ENCODE assay signal across 16 cellular contexts in the genomic region with DNA sequence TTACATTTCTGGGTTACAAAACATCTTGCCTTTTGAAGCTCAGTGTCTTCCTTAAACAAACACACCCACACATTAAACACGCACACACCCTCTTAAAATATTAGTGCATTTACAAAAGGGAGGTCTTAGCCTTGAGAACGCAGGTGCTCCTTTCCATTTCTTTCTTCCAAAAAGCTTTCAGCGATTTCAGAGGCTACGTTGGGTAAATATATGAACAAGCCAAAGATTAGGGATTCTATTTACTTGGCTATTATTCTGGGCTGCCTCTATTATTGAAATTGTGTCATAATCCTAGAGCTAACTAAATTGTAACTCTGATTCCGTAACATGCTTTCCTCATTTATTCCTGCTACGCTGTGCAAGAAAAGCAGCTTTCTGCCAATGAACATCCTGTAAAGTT.
DNase-seq lines count a peak whose midpoint lies in the region; ATAC-seq and TF ChIP-seq lines count a peak whose summit lies in the region.
"Had no signal": no experiment of that assay in that cellular context is flagged by ENCODE, and none has a peak within 500 bp of the region (broad histone marks: within the 10 kb centered on the region; RNA-seq: fewer than 3 reads in every experiment).

No MANE protein-coding gene starts in this region.

- CTCF ChIA-PET in WTC11 (lab: Charles Lee) = interaction anchor here (0.6 to 3.4 kb wide), 5 partner anchors 9 to 146 kb away, joined by 3 to 13 read pairs (median 4); no protein-coding TSS in a partner anchor
- CTCF ChIA-PET in PC-9 (lab: Charles Lee) = no interaction called here

- no peak; the same call in 1 of the 3 replicates for ATAC-seq in DND-41 (ENCODE audit: insufficient read depth, low read depth)
- ATAC-seq in WTC11 = no peak
- no peak for ATAC-seq in naive thymus-derived CD8-positive, alpha-beta T cell

- 0 out of 2 replicates have a peak, but pooled peaks cover 3% of the 10 kb centered on the region for H3K36me3 Mint-ChIP-seq in WTC11
- H3K36me3 Mint-ChIP-seq in naive thymus-derived CD8-positive, alpha-beta T cell = peaks cover 0 to 8% (median 2%) of the 10 kb centered on the region in 3 donors

- DNase-seq in DMS53 (lab: John Stamatoyannopoulos, UW) (peak; percentile 52), DMS53 treated with DMSO at 0.1 percent for 48 hours (lab: John Stamatoyannopoulos, UW; ENCODE audit: unreplicated experiment) (no peak), DND-41 (no peak), WTC11 (ENCODE audit: low spot score) (no peak), HK-2 (ENCODE audit: unreplicated experiment) (no peak), brain microvascular endothelial cell (no peak), PC-9 (no peak)
- DNase-seq in naive thymus-derived CD8-positive, alpha-beta T cell = no peak
- DNase-seq: 8988T; activated CD8-positive, alpha-beta memory T cell treated with anti-CD3 and anti-CD28 coated beads, Interleukin-2, amount 50 U/mL, for 48 hours; kidney; midbrain; SHP77; T-helper 9 cell; thyroid gland had no signal

- H3K4me3 ChIP-seq in DND-41 (ENCODE audit: low read depth in 1 of 2, low read length in 2 of 2) (no peak overlapping the region), brain microvascular endothelial cell (ENCODE audit: low read depth, low read length) (no peak overlapping the region), PC-9 (no peak overlapping the region)
- H3K4me3 ChIP-seq: BLaER1, thyroid gland had no signal

- H3K27me3 ChIP-seq in DND-41 (ENCODE audit: insufficient read depth, low read length, poor library complexity) = no peaks in the 10 kb centered on the region
- no peaks in the 10 kb centered on the region for H3K27me3 ChIP-seq in brain microvascular endothelial cell (replicated peaks)
- no peaks in the 10 kb centered on the region for H3K27me3 ChIP-seq in PC-9 (ENCODE audit: insufficient read depth, low read depth)
- H3K27me3 ChIP-seq: BLaER1, thyroid gland had no signal

- H3K79me2 ChIP-seq in DND-41 (ENCODE audit: insufficient read depth, low read length) (no peaks in the 10 kb centered on the region), PC-9 (ENCODE audit: low read depth) (no peaks in the 10 kb centered on the region)

- POLR2A ChIA-PET in WTC11 (lab: Charles Lee) = no interaction called here
- POLR2A ChIA-PET in naive thymus-derived CD8-positive, alpha-beta T cell (lab: Charles Lee) = no interaction called here
- POLR2A ChIA-PET in PC-9 (lab: Charles Lee; ENCODE audit: unreplicated experiment) = no interaction called here

- no peaks in the 10 kb centered on the region for H3K9me2 ChIP-seq in PC-9 (ENCODE audit: insufficient read depth)

- no peaks in the 10 kb centered on the region for H3K27me3 Mint-ChIP-seq in WTC11 (ENCODE audit: low read depth)
- H3K27me3 Mint-ChIP-seq in naive thymus-derived CD8-positive, alpha-beta T cell = no peaks in the 10 kb centered on the region

- H3K9me3 ChIP-seq in DND-41 (ENCODE audit: insufficient read depth, low read length, severe bottlenecking) (no peaks in the 10 kb centered on the region), PC-9 (ENCODE audit: insufficient read depth, low read depth) (no peaks in the 10 kb centered on the region)
- H3K9me3 ChIP-seq: BLaER1, thyroid gland had no signal

- peak overlapping the region; percentile 40; the same call in 1 of the 2 replicates for H3K4me2 ChIP-seq in DND-41 (ENCODE audit: insufficient read depth, low read length)
- no peak overlapping the region for H3K4me2 ChIP-seq in PC-9
- H3K4me2 ChIP-seq: BLaER1 had no signal

- H3K36me3 ChIP-seq in DND-41 (ENCODE audit: insufficient read depth, low read length) (no peaks in the 10 kb centered on the region), brain microvascular endothelial cell (replicated peaks) (no peaks in the 10 kb centered on the region), PC-9 (ENCODE audit: low read depth) (no peaks in the 10 kb centered on the region)
- H3K36me3 ChIP-seq: BLaER1, thyroid gland had no signal

- H3K27ac Mint-ChIP-seq in WTC11 = peak overlapping the region; percentile 48; the same call in 1 of the 2 replicates
- peak overlapping the region in 3 of 10 donors; percentile 4 to 61 (median 40) for H3K27ac Mint-ChIP-seq in naive thymus-derived CD8-positive, alpha-beta T cell

- H3K27ac ChIP-seq in DND-41 (ENCODE audit: low read length) (no peak overlapping the region), brain microvascular endothelial cell (no peak overlapping the region), PC-9 (no peak overlapping the region)
- H3K27ac ChIP-seq: BLaER1, thyroid gland had no signal

- BruUV-seq in PC-9 (replicated peaks; lab: Mats Ljungman, UMichigan) = no TSS peak

- H3K9ac ChIP-seq in DND-41 (ENCODE audit: low read depth, low read length) = no peak overlapping the region
- H3K9ac ChIP-seq: BLaER1 had no signal

- H3K4me1 ChIP-seq in DND-41 (ENCODE audit: insufficient read depth, low read length) (peaks cover 30% of the 10 kb centered on the region), PC-9 (replicated peaks; ENCODE audit: insufficient read depth) (no peaks in the 10 kb centered on the region)
- H3K4me1 ChIP-seq: BLaER1 had no signal

- H2AFZ ChIP-seq in DND-41 (ENCODE audit: low read depth, low read length) (no peak overlapping the region), PC-9 (no peak overlapping the region)

- intact Hi-C loops in PC-9 (cut with micrococcal nuclease; ENCODE audit: unreplicated experiment) = no loop called here

- in situ Hi-C loops in brain microvascular endothelial cell (cut with HindIII; ENCODE audit: low pct_ligation_motif_present, low sequenced_read_pairs) = no loop called here

- H3K4me1 Mint-ChIP-seq in WTC11 = peaks cover 14% of the 10 kb centered on the region
- H3K4me1 Mint-ChIP-seq in naive thymus-derived CD8-positive, alpha-beta T cell = peaks cover 7 to 33% (median 19%) of the 10 kb centered on the region in 4 donors

- peaks cover 3% of the 10 kb centered on the region; the same call in 1 of the 2 replicates for H3K9me3 Mint-ChIP-seq in WTC11
- H3K9me3 Mint-ChIP-seq in naive thymus-derived CD8-positive, alpha-beta T cell = no peaks in the 10 kb centered on the region

- H3K4me3 Mint-ChIP-seq in WTC11 = no peak overlapping the region
- peak overlapping the region in 6 of 10 donors; percentile 20 to 57 (median 42) for H3K4me3 Mint-ChIP-seq in naive thymus-derived CD8-positive, alpha-beta T cell

- TF ChIP-seq CTCF in DND-41 (IDR thresholded peaks at IDR 0.05; ENCODE audit: borderline replicate concordance, extremely low read depth, low read length, poor library complexity, severe bottlenecking) (no peak), WTC11 (IDR thresholded peaks at IDR 0.05) (no peak), brain microvascular endothelial cell (IDR thresholded peaks at IDR 0.05; ENCODE audit: low read depth, low read length, missing control alignments) (no peak), PC-9 (conservative IDR thresholded peaks at IDR 0.05) (no peak)

- no peaks in the 10 kb centered on the region for H4K20me1 ChIP-seq in DND-41 (ENCODE audit: insufficient read depth, low read length)
- no peaks in the 10 kb centered on the region for H4K20me1 ChIP-seq in PC-9 (ENCODE audit: insufficient read depth)
- H4K20me1 ChIP-seq: BLaER1 had no signal

- no peaks in the 10 kb centered on the region for H3F3A ChIP-seq in PC-9 (ENCODE audit: insufficient read depth, low read depth)

TF ChIP-seq in WTC11, 78 proteins besides CTCF, POLR2A, EP300 and RAD21:
- TF ChIP-seq, protein P1, sequence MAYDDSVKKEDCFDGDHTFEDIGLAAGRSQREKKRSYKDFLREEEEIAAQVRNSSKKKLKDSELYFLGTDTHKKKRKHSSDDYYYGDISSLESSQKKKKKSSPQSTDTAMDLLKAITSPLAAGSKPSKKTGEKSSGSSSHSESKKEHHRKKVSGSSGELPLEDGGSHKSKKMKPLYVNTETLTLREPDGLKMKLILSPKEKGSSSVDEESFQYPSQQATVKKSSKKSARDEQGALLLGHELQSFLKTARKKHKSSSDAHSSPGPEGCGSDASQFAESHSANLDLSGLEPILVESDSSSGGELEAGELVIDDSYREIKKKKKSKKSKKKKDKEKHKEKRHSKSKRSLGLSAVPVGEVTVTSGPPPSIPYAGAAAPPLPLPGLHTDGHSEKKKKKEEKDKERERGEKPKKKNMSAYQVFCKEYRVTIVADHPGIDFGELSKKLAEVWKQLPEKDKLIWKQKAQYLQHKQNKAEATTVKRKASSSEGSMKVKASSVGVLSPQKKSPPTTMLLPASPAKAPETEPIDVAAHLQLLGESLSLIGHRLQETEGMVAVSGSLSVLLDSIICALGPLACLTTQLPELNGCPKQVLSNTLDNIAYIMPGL (CRISPR knock-in tag; IDR thresholded peaks at IDR 0.05) = no peak
- no peak for TF ChIP-seq NFYB (CRISPR knock-in tag; conservative IDR thresholded peaks at IDR 0.05; ENCODE audit: low read depth)
- no peak for TF ChIP-seq ZNF423 (CRISPR knock-in tag; IDR thresholded peaks at IDR 0.05)
- TF ChIP-seq, protein P2, sequence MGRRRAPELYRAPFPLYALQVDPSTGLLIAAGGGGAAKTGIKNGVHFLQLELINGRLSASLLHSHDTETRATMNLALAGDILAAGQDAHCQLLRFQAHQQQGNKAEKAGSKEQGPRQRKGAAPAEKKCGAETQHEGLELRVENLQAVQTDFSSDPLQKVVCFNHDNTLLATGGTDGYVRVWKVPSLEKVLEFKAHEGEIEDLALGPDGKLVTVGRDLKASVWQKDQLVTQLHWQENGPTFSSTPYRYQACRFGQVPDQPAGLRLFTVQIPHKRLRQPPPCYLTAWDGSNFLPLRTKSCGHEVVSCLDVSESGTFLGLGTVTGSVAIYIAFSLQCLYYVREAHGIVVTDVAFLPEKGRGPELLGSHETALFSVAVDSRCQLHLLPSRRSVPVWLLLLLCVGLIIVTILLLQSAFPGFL (CRISPR knock-in tag; IDR thresholded peaks at IDR 0.05; ENCODE audit: borderline replicate concordance) = no peak
- no peak for TF ChIP-seq ZNF232 (CRISPR knock-in tag; IDR thresholded peaks at IDR 0.05)
- TF ChIP-seq NR2C2 (CRISPR knock-in tag; IDR thresholded peaks at IDR 0.05) = no peak
- TF ChIP-seq ELF4 (CRISPR knock-in tag; IDR thresholded peaks at IDR 0.05; ENCODE audit: low read depth) = no peak
